Comparison of ENCODE assay signal across 9 cellular contexts in genomic region chr12:11500222-11500860, GRCh38.
DNase-seq lines count a peak whose midpoint lies in the region; ATAC-seq and TF ChIP-seq lines count a peak whose summit lies in the region.
"Had no signal": no experiment of that assay in that cellular context is flagged by ENCODE, and none has a peak within 500 bp of the region (broad histone marks: within the 10 kb centered on the region; RNA-seq: fewer than 3 reads in every experiment).

No MANE protein-coding gene starts in this region.

- TF ChIP-seq CTCF in A673 (conservative IDR thresholded peaks at IDR 0.05; ENCODE audit: low read depth, low read length) (no peak), OCI-LY1 (IDR thresholded peaks at IDR 0.05; ENCODE audit: low read length) (no peak)

- no TSS peak for BruUV-seq in A673 (replicated peaks; lab: Mats Ljungman, UMichigan)

- H3K9me2 ChIP-seq in OCI-LY1 (ENCODE audit: low read depth, low read length) = no peaks in the 10 kb centered on the region

- POLR2A ChIA-PET in A673 (lab: Charles Lee; ENCODE audit: low non-redundant PET) = no interaction called here
- POLR2A ChIA-PET in naive thymus-derived CD8-positive, alpha-beta T cell (lab: Charles Lee) = interaction anchor here (1.0 kb wide), 1 partner anchor 45 kb away, joined by 3 read pairs; no protein-coding TSS in a partner anchor

- peaks cover 5 to 16% (median 11%) of the 10 kb centered on the region in 4 donors for H3K4me1 Mint-ChIP-seq in naive thymus-derived CD8-positive, alpha-beta T cell
- peaks cover 15% of the 10 kb centered on the region for H3K4me1 Mint-ChIP-seq in stimulated activated effector memory CD8-positive, alpha-beta T cell treated with anti-CD3 and anti-CD28 coated beads, Interleukin-12 subunit alpha, Interleukin-12 subunit beta, amount 100 ng/mL, for 72 hours

- no peak overlapping the region for H3K9ac ChIP-seq in OCI-LY1 (ENCODE audit: low read length)

- peaks cover 0 to 14% (median 2%) of the 10 kb centered on the region in 9 donors for H3K9me3 Mint-ChIP-seq in naive thymus-derived CD8-positive, alpha-beta T cell
- H3K9me3 Mint-ChIP-seq in stimulated activated effector memory CD8-positive, alpha-beta T cell treated with anti-CD3 and anti-CD28 coated beads, Interleukin-12 subunit alpha, Interleukin-12 subunit beta, amount 100 ng/mL, for 72 hours = peaks cover 10% of the 10 kb centered on the region

- no peak overlapping the region for H2AFZ ChIP-seq in OCI-LY1 (ENCODE audit: low read length)

- H3K36me3 ChIP-seq in A673 (ENCODE audit: insufficient read depth, low read length, poor library complexity, severe bottlenecking) (no peaks in the 10 kb centered on the region), OCI-LY1 (ENCODE audit: insufficient read depth, low read length) (no peaks in the 10 kb centered on the region)

- H3K27me3 ChIP-seq in A673 (replicated peaks; ENCODE audit: insufficient read depth, low read depth, low read length, poor library complexity) (peaks cover 24% of the 10 kb centered on the region), OCI-LY1 (ENCODE audit: insufficient read depth, low read length) (no peaks in the 10 kb centered on the region)

- H3K4me3 Mint-ChIP-seq in naive thymus-derived CD8-positive, alpha-beta T cell = peak overlapping the region in 2 of 10 donors; percentile 54 to 56
- H3K4me3 Mint-ChIP-seq in stimulated activated effector memory CD8-positive, alpha-beta T cell treated with anti-CD3 and anti-CD28 coated beads, Interleukin-12 subunit alpha, Interleukin-12 subunit beta, amount 100 ng/mL, for 72 hours = no peak overlapping the region

- no peaks in the 10 kb centered on the region for H3K9me3 ChIP-seq in A673 (ENCODE audit: low read depth, low read length, poor library complexity, severe bottlenecking)
- no peaks in the 10 kb centered on the region for H3K9me3 ChIP-seq in OCI-LY1 (ENCODE audit: low read length)

- H3K4me3 ChIP-seq in A673 (ENCODE audit: low read depth, low read length, poor library complexity, severe bottlenecking) (no peak overlapping the region), OCI-LY1 (ENCODE audit: low read depth, low read length, poor library complexity, severe bottlenecking) (peak overlapping the region; percentile 28)

- H3K27ac ChIP-seq in A673 (ENCODE audit: low read depth, low read length, poor library complexity, severe bottlenecking) (no peak overlapping the region), OCI-LY1 (ENCODE audit: low read depth, low read length, poor library complexity, severe bottlenecking) (no peak overlapping the region)

- no peaks in the 10 kb centered on the region for H3K79me2 ChIP-seq in OCI-LY1 (ENCODE audit: insufficient read depth, low read length)

- H3K4me1 ChIP-seq in A673 (ENCODE audit: insufficient read depth, low read length, poor library complexity, severe bottlenecking) = no peaks in the 10 kb centered on the region
- H3K4me1 ChIP-seq in OCI-LY1 (ENCODE audit: insufficient read depth, low read length, severe bottlenecking) = peaks cover 26% of the 10 kb centered on the region
- H3K4me1 ChIP-seq: Caco-2 had no signal

- peak; percentile 60 for ATAC-seq in GM21825 (IDR thresholded peaks at IDR 0.05; ENCODE audit: unreplicated experiment)
- ATAC-seq in naive thymus-derived CD8-positive, alpha-beta T cell = peak; percentile 89 to 97
- ATAC-seq in stimulated activated effector memory CD8-positive, alpha-beta T cell treated with anti-CD3 and anti-CD28 coated beads, Interleukin-12 subunit alpha, Interleukin-12 subunit beta, amount 100 ng/mL, for 72 hours = peak; percentile 81

- no peaks in the 10 kb centered on the region for H3F3A ChIP-seq in OCI-LY1 (ENCODE audit: insufficient read depth, low read length)

- CTCF ChIA-PET in A673 (lab: Charles Lee) = no interaction called here

- H3K36me3 Mint-ChIP-seq in naive thymus-derived CD8-positive, alpha-beta T cell = peaks cover 2 to 8% (median 4%) of the 10 kb centered on the region in 3 donors
- H3K36me3 Mint-ChIP-seq in stimulated activated effector memory CD8-positive, alpha-beta T cell treated with anti-CD3 and anti-CD28 coated beads, Interleukin-12 subunit alpha, Interleukin-12 subunit beta, amount 100 ng/mL, for 72 hours = no peaks in the 10 kb centered on the region

- intact Hi-C loops in A673 (cut with micrococcal nuclease; ENCODE audit: unreplicated experiment) = no loop called here

- peak overlapping the region in 2 of 10 donors; percentile 82 to 89 for H3K27ac Mint-ChIP-seq in naive thymus-derived CD8-positive, alpha-beta T cell
- no peak overlapping the region for H3K27ac Mint-ChIP-seq in stimulated activated effector memory CD8-positive, alpha-beta T cell treated with anti-CD3 and anti-CD28 coated beads, Interleukin-12 subunit alpha, Interleukin-12 subunit beta, amount 100 ng/mL, for 72 hours

- DNase-seq in A673 (ENCODE audit: low spot score) (peak; percentile 89), fibroblast of peridontal ligament (ENCODE audit: extremely low read depth) (peak; percentile 38), cerebellar cortex (ENCODE audit: low spot score) (no peak)
- peak; percentile 47 to 67 for DNase-seq in activated T-helper 1 cell treated with anti-CD3 and anti-CD28 coated beads, Interleukin-2, amount 50 U/mL, for 16 hours (ENCODE audit: low read depth in 1 of 2, low spot score in 1 of 2)
- DNase-seq in naive thymus-derived CD8-positive, alpha-beta T cell = peak; percentile 64 to 93 (median 82)
- peak; percentile 74 to 84 for DNase-seq in stimulated activated effector memory CD8-positive, alpha-beta T cell treated with anti-CD3 and anti-CD28 coated beads, Interleukin-12 subunit alpha, Interleukin-12 subunit beta, amount 100 ng/mL, for 72 hours (ENCODE audit: low spot score in 2 of 2)

- H3K27me3 Mint-ChIP-seq in naive thymus-derived CD8-positive, alpha-beta T cell = peaks cover 15 to 40% (median 27%) of the 10 kb centered on the region in 5 donors

- H4K20me1 ChIP-seq in OCI-LY1 (ENCODE audit: insufficient read depth, low read length) = no peaks in the 10 kb centered on the region

- H3K4me2 ChIP-seq in OCI-LY1 (ENCODE audit: low read length) = peak overlapping the region; percentile 50
